19 cellular contexts compared by ENCODE assay signal in the genomic region with DNA sequence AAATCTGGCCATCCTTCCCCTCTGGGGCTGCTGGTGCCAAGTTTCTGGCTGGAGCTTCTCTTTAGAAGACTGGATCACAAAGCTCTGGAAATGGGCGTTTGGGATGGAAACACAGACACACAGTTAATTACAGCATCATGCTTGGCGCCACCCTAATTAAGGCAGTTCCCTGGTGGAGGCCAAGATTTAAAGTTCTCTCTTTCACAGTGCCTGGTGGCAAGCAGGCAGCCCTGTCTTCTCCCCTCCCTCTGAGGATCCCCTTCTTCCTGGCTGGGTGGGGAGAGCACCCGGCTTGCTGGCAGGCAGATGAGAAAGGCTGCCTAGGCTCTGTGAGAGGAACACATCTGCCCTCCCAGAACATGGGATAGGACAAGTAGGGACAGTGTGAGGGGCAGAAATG.
"Had no signal": no experiment of that assay in that cellular context is flagged by ENCODE, and none has a peak within 500 bp of the region (broad histone marks: within the 10 kb centered on the region; RNA-seq: fewer than 3 reads in every experiment).

No MANE protein-coding gene starts in this region.

- ATAC-seq: left colon, left ventricle myocardium superior, psoas muscle, sciatic nerve had no signal

- H3K4me2 ChIP-seq: hepatocyte had no signal

- H3K4me3 ChIP-seq: coronary artery, hepatocyte, lung, psoas muscle, stomach, thoracic aorta, transverse colon had no signal

- H3K4me1 ChIP-seq: psoas muscle, stomach, transverse colon had no signal

- DNase-seq: effector CD4-positive, alpha-beta T cell; foreskin melanocyte; head of caudate nucleus; left colon; left ventricle myocardium superior; mesendoderm; naive B cell; psoas muscle; retina; stimulated activated CD4-positive, alpha-beta T cell treated with anti-CD3 and anti-CD28 coated beads, Interleukin-2, amount 100 ng/mL, for 24 hours; stimulated activated naive CD4-positive, alpha-beta T cell; substantia nigra; transverse colon had no signal

- H3K27me3 ChIP-seq: hepatocyte, stomach, transverse colon had no signal

- H2AFZ ChIP-seq: hepatocyte had no signal

- H3K27ac ChIP-seq: coronary artery, hepatocyte, psoas muscle, stomach, thoracic aorta, transverse colon had no signal

- H3K79me2 ChIP-seq: hepatocyte had no signal

- H3K36me3 ChIP-seq: stomach, thoracic aorta, transverse colon had no signal
